In the genomic region with DNA sequence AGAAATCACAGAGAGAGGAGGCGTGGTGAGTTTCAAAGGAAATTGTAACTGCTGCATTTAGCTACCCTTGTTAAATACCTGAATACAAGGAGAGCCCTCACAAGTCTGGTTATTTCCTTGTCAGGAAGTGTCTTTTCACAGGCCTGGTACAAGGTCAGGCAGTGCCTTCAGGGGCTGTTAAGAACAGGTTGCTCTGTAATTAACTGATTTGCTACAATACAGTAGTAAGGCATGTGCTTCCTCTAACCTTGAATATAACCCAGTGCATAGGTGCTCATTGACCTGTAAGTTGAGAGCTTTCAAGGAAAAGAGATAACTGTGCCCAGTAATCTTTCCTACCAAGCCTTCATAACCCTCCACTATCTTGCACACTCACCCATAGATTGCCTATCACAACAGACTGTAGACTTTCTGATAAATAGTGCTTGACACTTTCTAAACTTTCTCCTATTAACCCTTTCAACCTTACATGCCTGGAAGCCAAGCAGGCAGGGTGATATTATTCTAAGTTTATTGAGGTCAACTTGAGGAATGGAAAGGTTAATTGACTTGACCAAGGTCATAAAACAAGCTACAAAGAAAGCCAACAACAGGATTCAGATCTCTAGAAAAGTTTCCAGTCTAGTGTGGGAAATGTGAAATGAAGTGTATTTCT, we compare ENCODE assay signal across 25 cellular contexts.
"Had no signal": no experiment of that assay in that cellular context is flagged by ENCODE, and none has a peak within 500 bp of the region (broad histone marks: within the 10 kb centered on the region; RNA-seq: fewer than 3 reads in every experiment).

No MANE protein-coding gene starts in this region.

- H3K4me1 ChIP-seq: body of pancreas, sigmoid colon, tibial nerve had no signal

- H3K9me3 ChIP-seq: body of pancreas, ovary, sigmoid colon, stomach, tibial nerve had no signal

- ATAC-seq: activated CD8-positive, alpha-beta T cell treated with anti-CD3 and anti-CD28 coated beads for 36 hours; activated naive CD8-positive, alpha-beta T cell treated with anti-CD3 and anti-CD28 coated beads, Interleukin-2, amount 50 U/mL, for 24 hours; body of pancreas; effector memory CD8-positive, alpha-beta T cell; left ventricle myocardium superior; naive thymus-derived CD4-positive, alpha-beta T cell; WTC11 had no signal

- H3K4me3 ChIP-seq: body of pancreas, coronary artery, dorsolateral prefrontal cortex, ovary, sigmoid colon, smooth muscle cell, stomach, tibial nerve had no signal

- H3K27ac ChIP-seq: body of pancreas, coronary artery, dorsolateral prefrontal cortex, ovary, sigmoid colon, tibial nerve had no signal

- H3K36me3 ChIP-seq: ovary, sigmoid colon, stomach, tibial nerve had no signal

- DNase-seq: activated CD4-positive, alpha-beta T cell treated with anti-CD3 and anti-CD28 coated beads for 1 hour; activated CD4-positive, alpha-beta T cell treated with anti-CD3 and anti-CD28 coated beads, Interleukin-2, amount 10 ng/mL, durations not matched to agents 7 days and 5 days; activated CD8-positive, alpha-beta T cell treated with anti-CD3 and anti-CD28 coated beads for 36 hours; activated naive CD8-positive, alpha-beta T cell treated with anti-CD3 and anti-CD28 coated beads, Interleukin-2, amount 50 U/mL, for 24 hours; activated T-cell treated with anti-CD3 and anti-CD28 coated beads, Interleukin-2, amount 50 U/mL, for 48 hours; body of pancreas; dorsolateral prefrontal cortex; effector memory CD8-positive, alpha-beta T cell; foreskin fibroblast; head of caudate nucleus; hypothalamus; immature natural killer cell; left ventricle myocardium superior; naive thymus-derived CD4-positive, alpha-beta T cell; ovary; retina; sigmoid colon; stimulated activated CD4-positive, alpha-beta T cell treated with anti-CD3 and anti-CD28 coated beads, Interleukin-1b, Interleukin-23, amount 100 ng/mL, for 48 hours; stimulated activated naive B cell treated with anti-CD40 and anti-IgM and Interleukin-4, amounts not matched to agents 10 μg/mL and 1 μg/mL and 100 μg/mL, for 72 hours; stomach; T-helper 2 cell had no signal

- H3K27me3 ChIP-seq: body of pancreas, dorsolateral prefrontal cortex, ovary, sigmoid colon, stomach, tibial nerve had no signal
